In the genomic region with DNA sequence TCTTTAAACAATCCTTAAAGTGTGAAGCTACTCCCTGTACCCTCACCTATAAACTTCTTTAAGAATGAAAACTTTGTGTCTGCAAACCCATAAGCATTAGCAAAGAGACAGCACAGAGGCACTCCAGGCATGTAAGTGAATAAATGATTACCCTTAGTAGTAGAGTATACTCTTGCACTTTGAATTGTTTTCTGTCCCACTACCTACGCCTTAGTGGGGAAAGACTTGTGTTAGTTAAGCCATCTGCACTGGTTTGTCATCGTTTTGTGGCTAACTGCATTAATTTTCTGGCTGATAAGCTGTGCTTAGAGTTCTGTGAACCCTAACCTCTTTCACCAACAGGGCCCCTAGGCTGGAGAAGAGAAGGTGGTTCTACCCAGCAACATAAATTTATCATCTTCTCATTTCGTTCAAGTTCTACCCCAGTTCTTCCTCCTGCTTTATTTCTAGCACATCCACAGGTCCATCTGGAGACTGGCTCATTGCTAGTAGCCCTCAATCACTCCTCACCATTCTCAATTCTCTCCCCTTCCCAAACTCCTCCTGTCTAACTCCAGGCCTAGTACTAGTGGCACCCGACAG, we compare ENCODE assay signal across 8 cellular contexts. TPM values are rescaled to one million over a fixed set of nuclear protein-coding genes. Genes with fewer than 3 reads are reported as not detected.
DNase-seq lines count a peak whose midpoint lies in the region; ATAC-seq and TF ChIP-seq lines count a peak whose summit lies in the region.

No MANE protein-coding gene starts in this region.

- H3K4me3 Mint-ChIP-seq in activated T-cell treated with anti-CD3 and anti-CD28 coated beads, Interleukin-2, amount 50 U/mL, for 72 hours = peak overlapping the region; percentile 93 to 96
- H3K4me3 Mint-ChIP-seq in type B pancreatic cell = peak overlapping the region; percentile 97

- intact Hi-C loops in lower lobe of right lung (cut with DNase I) = no loop called here

- no peaks in the 10 kb centered on the region for H3K27me3 ChIP-seq in lower lobe of right lung (ENCODE audit: low read depth)

- in situ Hi-C loops in astrocyte of the spinal cord (cut with HindIII; ENCODE audit: low sequenced_read_pairs) = no loop called here

- TF ChIP-seq CTCF in astrocyte of the spinal cord (IDR thresholded peaks at IDR 0.05; ENCODE audit: low read depth, low read length) (no peak), lower lobe of right lung (IDR thresholded peaks at IDR 0.05) (no peak), type B pancreatic cell (conservative IDR thresholded peaks at IDR 0.05) (no peak)

- no peaks in the 10 kb centered on the region for H3K27me3 Mint-ChIP-seq in activated T-cell treated with anti-CD3 and anti-CD28 coated beads, Interleukin-2, amount 50 U/mL, for 72 hours (ENCODE audit: low read depth)
- H3K27me3 Mint-ChIP-seq in type B pancreatic cell = no peaks in the 10 kb centered on the region

- H3K27ac ChIP-seq in lower lobe of right lung = peak overlapping the region; percentile 78

- peaks cover 0 to 10% of the 10 kb centered on the region in 2 donors for H3K36me3 Mint-ChIP-seq in activated T-cell treated with anti-CD3 and anti-CD28 coated beads, Interleukin-2, amount 50 U/mL, for 72 hours (ENCODE audit: insufficient read depth in 2 of 2)
- H3K36me3 Mint-ChIP-seq in type B pancreatic cell = peaks cover 23% of the 10 kb centered on the region

- peak overlapping the region; percentile 97 for H3K4me3 ChIP-seq in astrocyte of the spinal cord (ENCODE audit: low read depth, low read length)
- H3K4me3 ChIP-seq in lower lobe of right lung = peak overlapping the region; percentile 92

- peaks cover 44% of the 10 kb centered on the region for H3K4me1 ChIP-seq in lower lobe of right lung

- no peak for ATAC-seq in activated T-cell treated with anti-CD3 and anti-CD28 coated beads, Interleukin-2, amount 50 U/mL, for 72 hours (replicated peaks in 1 of 2)
- ATAC-seq in lower lobe of right lung = no peak
- ATAC-seq in GM19467 (IDR thresholded peaks at IDR 0.05; ENCODE audit: unreplicated experiment) = no peak

- no peaks in the 10 kb centered on the region for H3K9me3 Mint-ChIP-seq in activated T-cell treated with anti-CD3 and anti-CD28 coated beads, Interleukin-2, amount 50 U/mL, for 72 hours
- H3K9me3 Mint-ChIP-seq in type B pancreatic cell = no peaks in the 10 kb centered on the region

- H3K36me3 ChIP-seq in lower lobe of right lung = peaks cover 30% of the 10 kb centered on the region

- no peaks in the 10 kb centered on the region for H3K9me3 ChIP-seq in lower lobe of right lung

- no peak for DNase-seq in activated T-cell treated with anti-CD3 and anti-CD28 coated beads, Interleukin-2, amount 50 U/mL, for 72 hours
- no peak for DNase-seq in activated T-cell treated with anti-CD3 and anti-CD28 coated beads for 4 hours
- peak; percentile 2 for DNase-seq in astrocyte of the spinal cord (ENCODE audit: low read depth, low spot score)
- DNase-seq in lower lobe of right lung = no peak
- no peak for DNase-seq in type B pancreatic cell (ENCODE audit: extremely low spot score, unreplicated experiment)
- DNase-seq in NCI-H226 = no peak
- DNase-seq in NOMO-1 treated with dmso at 0.1 percent for 144 hours (lab: John Stamatoyannopoulos, UW; ENCODE audit: unreplicated experiment) = no peak

- H3K27ac Mint-ChIP-seq in activated T-cell treated with anti-CD3 and anti-CD28 coated beads, Interleukin-2, amount 50 U/mL, for 72 hours = peak overlapping the region; percentile 97
- peak overlapping the region; percentile 95 for H3K27ac Mint-ChIP-seq in type B pancreatic cell

- H3K4me1 Mint-ChIP-seq in activated T-cell treated with anti-CD3 and anti-CD28 coated beads, Interleukin-2, amount 50 U/mL, for 72 hours (ENCODE audit: low read depth) = peaks cover 35% of the 10 kb centered on the region
- H3K4me1 Mint-ChIP-seq in type B pancreatic cell (ENCODE audit: unreplicated experiment) = peaks cover 38% of the 10 kb centered on the region

RNA-seq across cellular contexts. Expression of gene LMAN2L, which starts 0.7 kb away (rescaled TPM):
- 1 to 10 TPM; 7.8 to 8.0 TPM for total RNA-seq in activated T-cell treated with anti-CD3 and anti-CD28 coated beads, Interleukin-2, amount 50 U/mL, for 72 hours
- total RNA-seq in lower lobe of right lung (20.9 TPM), type B pancreatic cell (ENCODE audit: low replicate concordance) (31.3 and 31.9 TPM in 2 replicates)

RNA-seq across cellular contexts. Expression of gene CNNM4, which starts 21.6 kb away (rescaled TPM):
- 1 to 10 TPM; 9.1 to 9.5 TPM for total RNA-seq in activated T-cell treated with anti-CD3 and anti-CD28 coated beads, Interleukin-2, amount 50 U/mL, for 72 hours
- 15.7 TPM for total RNA-seq in lower lobe of right lung
- total RNA-seq in type B pancreatic cell (ENCODE audit: low replicate concordance) = 14.0 and 17.7 TPM in 2 replicates
